ENCODE assay signal across 7 cellular contexts in genomic region chr1:64861611-64862010, GRCh38.
DNase-seq lines count a peak whose midpoint lies in the region; ATAC-seq and TF ChIP-seq lines count a peak whose summit lies in the region.

No MANE protein-coding gene starts in this region.

- DNase-seq in GM10248 (ENCODE audit: extremely low spot score) (no peak), RPMI7951 (ENCODE audit: low read depth) (peak; percentile 31), foreskin keratinocyte (no peak), retinal pigment epithelial cell (ENCODE audit: low read depth) (no peak), NCI-H774 (lab: John Stamatoyannopoulos, UW) (no peak), D341Med (ENCODE audit: low spot score) (no peak)

- CTCF ChIA-PET in GM10248 (lab: Yijun Ruan, JAX): interaction anchor here (1.0 to 1.4 kb wide), 2 partner anchors 26 to 160 kb away, joined by 3 read pairs; no protein-coding TSS in a partner anchor

- no peak overlapping the region for H3K4me3 ChIP-seq in retinal pigment epithelial cell (ENCODE audit: low read length)

- no peak overlapping the region for H3K27ac ChIP-seq in foreskin keratinocyte

- H3K27me3 ChIP-seq in foreskin keratinocyte: no peaks in the 10 kb centered on the region

- ATAC-seq in foreskin keratinocyte: peak; percentile 20
- no peak for ATAC-seq in GM18870 (IDR thresholded peaks at IDR 0.05; ENCODE audit: unreplicated experiment)

- POLR2A ChIA-PET in GM10248 (lab: Yijun Ruan, JAX): no interaction called here

- no peaks in the 10 kb centered on the region for H3K4me1 ChIP-seq in foreskin keratinocyte

- TF ChIP-seq CTCF in GM10248 (IDR thresholded peaks at IDR 0.05; ENCODE audit: control extremely low read depth, extremely low read depth, low read depth, missing control alignments) (peak; percentile 31), foreskin keratinocyte (conservative IDR thresholded peaks at IDR 0.05) (peak; percentile 22), retinal pigment epithelial cell (conservative IDR thresholded peaks at IDR 0.05; ENCODE audit: low read depth, low read length) (peak; percentile 52)
